20 cellular contexts compared by ENCODE assay signal in genomic region chr1:30822006-30822405, GRCh38.
"Had no signal": no experiment of that assay in that cellular context is flagged by ENCODE, and none has a peak within 500 bp of the region (broad histone marks: within the 10 kb centered on the region; RNA-seq: fewer than 3 reads in every experiment).

No MANE protein-coding gene starts in this region.

- H3K9me3 Mint-ChIP-seq: activated CD4-positive, alpha-beta T cell treated with anti-CD3 and anti-CD28 coated beads, Interleukin-2, amount 10 ng/mL, durations not matched to agents 7 days and 5 days; activated T-helper 1 cell treated with anti-CD3 and anti-CD28 coated beads, Interleukin-12 subunit alpha, Interleukin-12 subunit beta, Interleukin-2, Interleukin-4 antibody, amounts not matched to agents 30 ng/mL and 10 ng/mL and 1 ng/mL, durations not matched to agents 14 hours and 24 hours and 36 hours; mesothelial cell of epicardium had no signal

- H3K9ac ChIP-seq: parathyroid adenoma had no signal

- H2AFZ ChIP-seq: parathyroid adenoma had no signal

- H3K4me3 ChIP-seq: ascending aorta, cardiac muscle cell, lower lobe of right lung, suprapubic skin, upper lobe of right lung had no signal

- H3K27me3 ChIP-seq: ascending aorta had no signal

- H3K36me3 Mint-ChIP-seq: mesothelial cell of epicardium had no signal

- H3K36me3 ChIP-seq: ascending aorta, cardiac muscle cell, lower lobe of right lung, neutrophil, suprapubic skin, upper lobe of right lung had no signal

- H3K4me3 Mint-ChIP-seq: activated CD4-positive, alpha-beta T cell treated with anti-CD3 and anti-CD28 coated beads, Interleukin-2, amount 10 ng/mL, durations not matched to agents 7 days and 5 days; activated T-helper 1 cell treated with anti-CD3 and anti-CD28 coated beads, Interleukin-12 subunit alpha, Interleukin-12 subunit beta, Interleukin-2, Interleukin-4 antibody, amounts not matched to agents 30 ng/mL and 10 ng/mL and 1 ng/mL, durations not matched to agents 14 hours and 24 hours and 36 hours; mesothelial cell of epicardium had no signal

- H3K27ac Mint-ChIP-seq: activated CD4-positive, alpha-beta T cell treated with anti-CD3 and anti-CD28 coated beads, Interleukin-2, amount 10 ng/mL, durations not matched to agents 7 days and 5 days; activated T-helper 1 cell treated with anti-CD3 and anti-CD28 coated beads, Interleukin-12 subunit alpha, Interleukin-12 subunit beta, Interleukin-2, Interleukin-4 antibody, amounts not matched to agents 30 ng/mL and 10 ng/mL and 1 ng/mL, durations not matched to agents 14 hours and 24 hours and 36 hours; mesothelial cell of epicardium; naive B cell had no signal

- DNase-seq: activated CD4-positive, alpha-beta T cell treated with anti-CD3 and anti-CD28 coated beads, Interleukin-2, amount 10 ng/mL, durations not matched to agents 7 days and 5 days; activated CD8-positive, alpha-beta memory T cell treated with anti-CD3 and anti-CD28 coated beads for 24 hours; activated naive CD4-positive, alpha-beta T cell; effector CD4-positive, alpha-beta T cell; glutamatergic neuron; kidney glomerular epithelial cell; lower lobe of right lung; naive B cell; retina; stimulated activated CD4-positive, alpha-beta T cell treated with anti-CD3 and anti-CD28 coated beads, Interleukin-4, amount 100 ng/mL, for 24 hours; stimulated activated naive CD4-positive, alpha-beta T cell; T-helper 2 cell; upper lobe of right lung had no signal

- H3K27ac ChIP-seq: cardiac muscle cell, lower lobe of right lung, neutrophil, parathyroid adenoma, suprapubic skin, upper lobe of right lung had no signal

- H3K9me3 ChIP-seq: ascending aorta, lower lobe of right lung, neutrophil, suprapubic skin, upper lobe of right lung had no signal
